24 cellular contexts compared by ENCODE assay signal in the genomic region with DNA sequence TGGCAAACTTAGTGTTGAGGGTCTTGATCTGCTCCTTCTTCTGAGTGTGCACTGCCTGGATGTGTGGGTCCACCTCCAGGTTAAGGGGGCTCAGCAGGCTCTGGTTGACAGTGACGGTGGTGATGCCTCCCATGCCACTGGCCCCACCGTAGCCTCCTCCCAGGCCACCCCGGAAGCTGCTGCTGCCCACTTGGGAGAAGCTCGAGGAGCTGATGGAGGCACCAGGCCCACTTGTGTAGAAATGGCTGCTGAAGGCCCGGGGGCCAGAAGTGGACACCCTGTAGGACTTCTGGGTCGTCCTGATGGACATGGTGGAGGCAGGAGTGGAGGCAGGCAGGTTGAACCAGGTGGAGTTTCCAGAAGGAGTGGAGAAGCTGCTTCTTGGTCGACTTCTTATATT.
"Had no signal": no experiment of that assay in that cellular context is flagged by ENCODE, and none has a peak within 500 bp of the region (broad histone marks: within the 10 kb centered on the region; RNA-seq: fewer than 3 reads in every experiment).

No MANE protein-coding gene starts in this region.

- H3K27me3 ChIP-seq: colonic mucosa, dorsolateral prefrontal cortex, gastrocnemius medialis, gastroesophageal sphincter had no signal

- H3K4me3 ChIP-seq: colonic mucosa, coronary artery, dorsolateral prefrontal cortex, esophagus muscularis mucosa, esophagus squamous epithelium, gastrocnemius medialis, gastroesophageal sphincter, heart left ventricle, heart right ventricle had no signal

- DNase-seq: colonic mucosa; cortex of kidney; dermis blood vessel endothelial cell; dorsolateral prefrontal cortex; effector CD4-positive, alpha-beta T cell; effector CD8-positive, alpha-beta T cell; effector memory CD4-positive, alpha-beta T cell; effector memory CD8-positive, alpha-beta T cell; endodermal cell; erythroblast; esophagus squamous epithelium; foreskin fibroblast; foreskin keratinocyte; foreskin melanocyte; gastrocnemius medialis; glutamatergic neuron; head of caudate nucleus; heart left ventricle; heart right ventricle had no signal

- H3K36me3 ChIP-seq: colonic mucosa, esophagus muscularis mucosa, esophagus squamous epithelium, gastrocnemius medialis, gastroesophageal sphincter, heart left ventricle, heart right ventricle had no signal

- H3K4me3 Mint-ChIP-seq: dendritic cell treated with granulocyte-macrophage colony-stimulating factor and Interleukin-4, amounts not matched to agents 40 ng/mL and 50 ng/mL, for 4 days; effector memory CD8-positive, alpha-beta T cell had no signal

- H3K27ac ChIP-seq: colonic mucosa, coronary artery, dorsolateral prefrontal cortex, epithelial cell of prostate, esophagus muscularis mucosa, esophagus squamous epithelium, foreskin keratinocyte, gastrocnemius medialis, gastroesophageal sphincter, heart left ventricle, heart right ventricle had no signal

- H3K9me3 ChIP-seq: colonic mucosa, esophagus muscularis mucosa, esophagus squamous epithelium, gastrocnemius medialis, gastroesophageal sphincter, heart left ventricle, heart right ventricle had no signal

- H3K9me3 Mint-ChIP-seq: effector memory CD8-positive, alpha-beta T cell had no signal

- H3K27ac Mint-ChIP-seq: dendritic cell treated with granulocyte-macrophage colony-stimulating factor and Interleukin-4, amounts not matched to agents 40 ng/mL and 50 ng/mL, for 4 days; effector memory CD8-positive, alpha-beta T cell; endodermal cell had no signal

- H3K4me1 ChIP-seq: colonic mucosa, esophagus muscularis mucosa, esophagus squamous epithelium, foreskin keratinocyte, gastrocnemius medialis, gastroesophageal sphincter, heart left ventricle, heart right ventricle had no signal
